8 cellular contexts compared by ENCODE assay signal in genomic region chr1:236142358-236143103, GRCh38. TPM values are rescaled to one million over a fixed set of nuclear protein-coding genes. Genes with fewer than 3 reads are reported as not detected.
DNase-seq lines count a peak whose midpoint lies in the region; ATAC-seq and TF ChIP-seq lines count a peak whose summit lies in the region.

TSS of gene GPR137B (plus strand) at chr1:236142539. CDS start at chr1:236142623, 84 bp downstream.

- TF ChIP-seq EP300 in neural cell (conservative IDR thresholded peaks at IDR 0.05; ENCODE audit: poor library complexity, severe bottlenecking) = no peak

- peak within 1 kb of the TSS; percentile 68 for H3K9ac ChIP-seq in neural cell (ENCODE audit: low read length)

- H3K27ac ChIP-seq in Panc1 (ENCODE audit: low read length) (peak within 1 kb of the TSS; percentile 81), neural cell (ENCODE audit: low read length) (peak within 1 kb of the TSS; percentile 9), substantia nigra (ENCODE audit: low read depth, low read length, poor library complexity, severe bottlenecking) (peak within 1 kb of the TSS; percentile 38)

- H3K27me3 ChIP-seq in BE2C (peaks cover 56% of the 10 kb centered on the region), Panc1 (ENCODE audit: control insufficient read depth, insufficient read depth, low read length) (peaks cover 11% of the 10 kb centered on the region), neural cell (ENCODE audit: insufficient read depth, low read depth, low read length) (peaks cover 40% of the 10 kb centered on the region)

- POLR2A ChIA-PET in Panc1 (lab: Charles Lee) = no interaction called here

- H3K4me3 ChIP-seq in BE2C (ENCODE audit: low read depth, low read length) (0 out of 2 replicates have a peak within 1 kb of the TSS, but pooled peaks have one; percentile 8), Panc1 (ENCODE audit: low read depth in 2 of 2, low read length in 2 of 2) (peak within 1 kb of the TSS; percentile 81 to 84), fibroblast of villous mesenchyme (ENCODE audit: low read depth, low read length) (peak within 1 kb of the TSS; percentile 75), neural cell (ENCODE audit: low read length) (peak within 1 kb of the TSS; percentile 92)

- no peaks in the 10 kb centered on the region for H3F3A ChIP-seq in neural cell (ENCODE audit: insufficient read depth, low read length, poor library complexity, severe bottlenecking)

- peak within 1 kb of the TSS; percentile 91 for H2AFZ ChIP-seq in neural cell (ENCODE audit: low read depth, low read length)

- H3K4me1 ChIP-seq in BE2C (no peaks in the 10 kb centered on the region), Panc1 (ENCODE audit: control insufficient read depth, insufficient read depth, low read length) (peaks cover 27% of the 10 kb centered on the region)

- no peaks in the 10 kb centered on the region for H3K9me2 ChIP-seq in neural cell (ENCODE audit: insufficient read depth, low read length)

- in situ Hi-C loops in Panc1 (cut with HindIII; ENCODE audit: low pct_unique_long_range_greater_than_20kb, low sequenced_read_pairs) = no loop called here

- DNase-seq in BE2C = no peak
- DNase-seq in Panc1 (ENCODE audit: low read depth, low spot score) = no peak
- DNase-seq in activated T-helper 9 cell treated with anti-CD3 and anti-CD28 coated beads, Interleukin-2, amount 50 U/mL, for 16 hours (ENCODE audit: low read depth) = peak; percentile 39
- peak; percentile 55 for DNase-seq in fibroblast of villous mesenchyme (ENCODE audit: low read depth)
- DNase-seq in substantia nigra (lab: John Stamatoyannopoulos, UW) = peak in 45 of 49 donors; percentile 13 to 78 (median 55)

- peak within 1 kb of the TSS; percentile 82 for H3K4me2 ChIP-seq in neural cell (ENCODE audit: low read length)

- CTCF ChIA-PET in Panc1 (lab: Charles Lee) = no interaction called here

- H3K9me3 ChIP-seq in BE2C = no peaks in the 10 kb centered on the region
- no peaks in the 10 kb centered on the region for H3K9me3 ChIP-seq in Panc1 (ENCODE audit: control insufficient read depth, insufficient read depth, low read depth, low read length)
- no peaks in the 10 kb centered on the region for H3K9me3 ChIP-seq in neural cell (ENCODE audit: low read length)

- TF ChIP-seq CTCF in BE2C (IDR thresholded peaks at IDR 0.05; ENCODE audit: low read depth, low read length) (no peak), Panc1 (IDR thresholded peaks at IDR 0.05) (no peak), fibroblast of villous mesenchyme (IDR thresholded peaks at IDR 0.05; ENCODE audit: insufficient read depth, low read depth, low read length) (no peak), neural cell (IDR thresholded peaks at IDR 0.05; ENCODE audit: poor library complexity, severe bottlenecking) (no peak)

- intact Hi-C loops in Panc1 (cut with micrococcal nuclease; ENCODE audit: unreplicated experiment) = no loop called here

- ATAC-seq in GM19025 (IDR thresholded peaks at IDR 0.05; ENCODE audit: low read depth, unreplicated experiment) = peak; percentile 61
- peak; percentile 54 for ATAC-seq in HG03175 (IDR thresholded peaks at IDR 0.05; ENCODE audit: unreplicated experiment)
- ATAC-seq in Panc1 = peak; percentile 74

- TF ChIP-seq RAD21 in neural cell (conservative IDR thresholded peaks at IDR 0.05) = peak; percentile 29

- H4K20me1 ChIP-seq in neural cell (ENCODE audit: insufficient read depth) = no peaks in the 10 kb centered on the region

- H3K36me3 ChIP-seq in BE2C (no peaks in the 10 kb centered on the region), Panc1 (ENCODE audit: control insufficient read depth, insufficient read depth, low read length) (no peaks in the 10 kb centered on the region; the same call in 1 of the 2 replicates), neural cell (ENCODE audit: insufficient read depth, low read length) (no peaks in the 10 kb centered on the region)

- no TSS peak for BruUV-seq in Panc1 (replicated peaks; lab: Mats Ljungman, UMichigan)

- H3K79me2 ChIP-seq in neural cell (replicated peaks; ENCODE audit: insufficient read depth, low read length) = peaks cover 5% of the 10 kb centered on the region

TF ChIP-seq in neural cell, 6 proteins besides CTCF, POLR2A, EP300 and RAD21:
- TF ChIP-seq TAF1 (IDR thresholded peaks at IDR 0.05; ENCODE audit: low read depth) (peak; percentile 40), SMC3 (conservative IDR thresholded peaks at IDR 0.05; ENCODE audit: poor library complexity) (peak; percentile 23), POLR2AphosphoS5 (IDR thresholded peaks at IDR 0.05) (no peak), MXI1 (conservative IDR thresholded peaks at IDR 0.05; ENCODE audit: poor library complexity, severe bottlenecking) (peak; percentile 67), REST (IDR thresholded peaks at IDR 0.05; ENCODE audit: borderline replicate concordance) (no peak), EZH2 (IDR thresholded peaks at IDR 0.05; ENCODE audit: borderline replicate concordance, insufficient read depth, low read length, poor library complexity, severe bottlenecking) (no peak)

RNA-seq across cellular contexts. Expression of gene GPR137B, which starts in this region (rescaled TPM):
- polyA plus RNA-seq in BE2C (2012; ENCODE audit: insufficient read depth, insufficient read length, low read depth) = not detected
- total RNA-seq in Panc1 (2021; ENCODE audit: unreplicated experiment) (25.3 TPM), fibroblast of villous mesenchyme (11.6 and 13.0 TPM in 2 replicates)
- polyA plus RNA-seq in Panc1 (2012; ENCODE audit: insufficient read length) = 31.1 TPM
- polyA plus RNA-seq in neural cell = 8.2 and 10.5 TPM in 2 replicates
- 12.7 and 13.1 TPM in 2 replicates for polyA minus RNA-seq in neural cell

Comparison
In these comparisons a context has a peak if more than half of its experiments do, and no peak if none do; other contexts are left out.
1. DNase-seq: peak in activated T-helper 9 cell treated with anti-CD3 and anti-CD28 coated beads, Interleukin-2, amount 50 U/mL, for 16 hours (single experiment), fibroblast of villous mesenchyme (single experiment) and substantia nigra (45 of 49); none in BE2C (single experiment) and Panc1 (single experiment).
2. H3K4me3 ChIP-seq: peak in every context shown above with its lines; median percentile 92 in neural cell; 82 in Panc1; 75 in fibroblast of villous mesenchyme; 8 in BE2C.
3. H3K27ac ChIP-seq: peak in every context shown above with its lines; median percentile 81 in Panc1; 38 in substantia nigra; 9 in neural cell.
4. Peak in every context shown above with its lines, with median percentiles within 50 percentile points of each other: ATAC-seq.